Comparison of ENCODE assay signal across 18 cellular contexts in genomic region chr16:84876873-84877606, GRCh38.
"Had no signal": no experiment of that assay in that cellular context is flagged by ENCODE, and none has a peak within 500 bp of the region (broad histone marks: within the 10 kb centered on the region; RNA-seq: fewer than 3 reads in every experiment).

No MANE protein-coding gene starts in this region.

- H3K27me3 Mint-ChIP-seq: activated naive CD8-positive, alpha-beta T cell treated with anti-CD3 and anti-CD28 coated beads, Interleukin-2, amount 50 U/mL, for 24 hours; T-cell had no signal

- H3K4me2 ChIP-seq: SK-N-SH had no signal

- H3K27me3 ChIP-seq: ascending aorta, breast epithelium, gastroesophageal sphincter, pancreas, upper lobe of left lung had no signal

- ATAC-seq: activated CD4-positive, CD25-positive, alpha-beta regulatory T cell treated with anti-CD3 and anti-CD28 coated beads, Interleukin-2, amount 50 U/mL, for 24 hours; activated naive CD8-positive, alpha-beta T cell treated with anti-CD3 and anti-CD28 coated beads, Interleukin-2, amount 50 U/mL, for 24 hours; gastroesophageal sphincter; pancreas; T-cell had no signal

- H3K4me3 Mint-ChIP-seq: activated naive CD8-positive, alpha-beta T cell treated with anti-CD3 and anti-CD28 coated beads, Interleukin-2, amount 50 U/mL, for 24 hours; T-cell had no signal

- H3K4me3 ChIP-seq: ascending aorta, breast epithelium, gastroesophageal sphincter, pancreas, upper lobe of left lung had no signal

- H3K36me3 ChIP-seq: ascending aorta, breast epithelium, pancreas had no signal

- H3K27ac ChIP-seq: ascending aorta, breast epithelium, pancreas, upper lobe of left lung had no signal

- H3K9me3 Mint-ChIP-seq: activated naive CD8-positive, alpha-beta T cell treated with anti-CD3 and anti-CD28 coated beads, Interleukin-2, amount 50 U/mL, for 24 hours had no signal

- H3K9ac ChIP-seq: SK-N-SH had no signal

- H3K4me1 ChIP-seq: ascending aorta, breast epithelium, pancreas, upper lobe of left lung had no signal

- H3K4me1 Mint-ChIP-seq: activated naive CD8-positive, alpha-beta T cell treated with anti-CD3 and anti-CD28 coated beads, Interleukin-2, amount 50 U/mL, for 24 hours; T-cell had no signal

- DNase-seq: activated naive CD4-positive, alpha-beta T cell treated with Interleukin-2 at 50 U/mL for 16 hours; activated naive CD8-positive, alpha-beta T cell treated with anti-CD3 and anti-CD28 coated beads, Interleukin-2, amount 50 U/mL, for 24 hours; activated T-cell treated with anti-CD3 and anti-CD28 coated beads for 4 hours; dermis blood vessel endothelial cell; erythroblast; hippocampal formation; SK-N-SH; stimulated activated CD4-positive, alpha-beta T cell treated with anti-CD3 and anti-CD28 coated beads, Interleukin-15, amount 100 ng/mL, for 24 hours; stimulated activated CD4-positive, alpha-beta T cell treated with anti-CD3 and anti-CD28 coated beads, Interleukin-4, amount 100 ng/mL, for 24 hours; stimulated activated naive CD4-positive, alpha-beta T cell; T-cell; T-helper 9 cell; upper lobe of left lung had no signal

- H3K9me3 ChIP-seq: ascending aorta, breast epithelium, gastroesophageal sphincter, pancreas, SK-N-SH, upper lobe of left lung had no signal

- H3K27ac Mint-ChIP-seq: activated naive CD8-positive, alpha-beta T cell treated with anti-CD3 and anti-CD28 coated beads, Interleukin-2, amount 50 U/mL, for 24 hours; T-cell had no signal
